8 cellular contexts compared by ENCODE assay signal in the genomic region with DNA sequence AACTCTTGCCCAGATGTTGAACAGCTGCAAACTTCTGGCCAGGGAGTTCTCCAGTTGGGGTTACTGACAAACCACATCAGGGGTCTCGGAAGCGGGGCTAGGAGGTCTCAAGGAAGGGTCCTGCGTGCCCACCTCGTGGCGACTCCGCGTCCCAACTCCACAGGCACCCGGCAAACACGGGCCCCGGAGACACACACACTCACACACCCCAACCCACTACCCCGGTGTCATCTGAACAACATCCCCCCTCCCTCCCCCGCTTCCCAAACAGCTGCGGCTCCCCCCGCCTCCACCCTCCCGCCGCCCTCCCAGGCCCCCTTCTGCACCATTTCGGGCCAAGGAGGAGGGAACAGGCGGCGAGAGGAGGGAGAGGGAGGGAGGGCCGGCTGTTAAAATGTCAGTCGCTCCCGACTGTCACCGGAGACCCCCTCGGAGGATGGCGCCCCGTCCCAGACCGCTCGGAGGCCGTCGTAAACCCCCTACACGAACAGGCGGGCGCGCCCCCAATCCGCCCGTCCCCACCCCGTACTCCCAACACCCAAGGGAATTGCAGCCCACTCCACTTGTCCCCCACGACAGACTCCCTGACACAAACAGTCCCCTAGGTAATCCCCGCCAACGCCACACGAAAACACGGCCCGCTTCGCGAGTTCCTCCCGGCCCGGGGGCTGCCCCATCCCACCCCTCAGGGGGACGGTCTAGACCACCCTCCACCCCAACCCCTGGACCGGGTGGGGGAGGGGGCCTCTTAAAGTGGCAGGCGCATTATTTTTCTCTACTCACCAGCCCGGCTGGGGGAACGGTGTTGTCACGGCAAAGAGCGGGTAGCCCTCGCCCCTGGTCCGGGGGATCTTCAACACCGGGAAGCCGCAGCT. TPM values are rescaled to one million over a fixed set of nuclear protein-coding genes. Genes with fewer than 3 reads are reported as not detected.
DNase-seq lines count a peak whose midpoint lies in the region; ATAC-seq, FAIRE-seq and TF ChIP-seq lines count a peak whose summit lies in the region.

No MANE protein-coding gene starts in this region.

- no peaks in the 10 kb centered on the region for H3K9me3 Mint-ChIP-seq in activated naive CD4-positive, alpha-beta T cell treated with anti-CD3 and anti-CD28 coated beads, Interleukin-2, amount 10 ng/mL, durations not matched to agents 7 days and 5 days

- TF ChIP-seq POLR2A in GM12892 (IDR thresholded peaks at IDR 0.05; ENCODE audit: low read depth, low read length), result no peak

- H3K36me3 Mint-ChIP-seq in activated naive CD4-positive, alpha-beta T cell treated with anti-CD3 and anti-CD28 coated beads, Interleukin-2, amount 10 ng/mL, durations not matched to agents 7 days and 5 days, result peaks cover 32% of the 10 kb centered on the region

- H3K27me3 ChIP-seq in pancreas, result no peaks in the 10 kb centered on the region

- CTCF ChIA-PET in activated naive CD4-positive, alpha-beta T cell treated with anti-CD3 and anti-CD28 coated beads, Interleukin-2, amount 10 ng/mL, durations not matched to agents 7 days and 5 days (lab: Charles Lee), result interaction anchor here (0.9 to 10.8 kb wide), 3 partner anchors 14 to 41 kb away, joined by 3 to 150 read pairs (median 21); no protein-coding TSS in a partner anchor

- no peak for FAIRE-seq in pancreas (lab: Jason Lieb, UNC)
- no peak for FAIRE-seq in GM12892 (lab: Jason Lieb, UNC)

- peak in 3 of 4 donors; percentile 1 to 3 (median 3) for ATAC-seq in pancreas

- peak; percentile 62 for DNase-seq in NK-92 treated with Interleukin-12 subunit alpha and Interleukin-12 subunit beta, amount 100 ng/mL, for 24 hours (lab: John Stamatoyannopoulos, UW)
- no peak for DNase-seq in NK-92 (lab: John Stamatoyannopoulos, UW; ENCODE audit: unreplicated experiment)
- peak; percentile 66 for DNase-seq in NCI-H345 treated with DMSO at 0.1 percent for 48 hours (lab: John Stamatoyannopoulos, UW; ENCODE audit: unreplicated experiment)
- DNase-seq in activated naive CD4-positive, alpha-beta T cell treated with anti-CD3 and anti-CD28 coated beads, Interleukin-2, amount 10 ng/mL, durations not matched to agents 7 days and 5 days, result peak; percentile 70
- DNase-seq in head of caudate nucleus, result peak; percentile 49 to 91 (median 76)
- DNase-seq in pancreas, result peak; percentile 56 to 86 (median 72)
- DNase-seq in GM12892 (ENCODE audit: insufficient read length), result no peak
- no peak for DNase-seq in AML-193 (lab: John Stamatoyannopoulos, UW)

- peaks cover 54 to 69% (median 62%) of the 10 kb centered on the region in 3 donors for H3K4me1 ChIP-seq in pancreas

- H3K27ac ChIP-seq in pancreas, result peak overlapping the region; percentile 99 to 100 (median 100)

- TF ChIP-seq CTCF in pancreas (IDR thresholded peaks at IDR 0.05), result no peak

- 0% methylated on average over 40 to 58 of the region's 58 CpGs for whole genome bisulfite sequencing in pancreas, 2 donors

- no peaks in the 10 kb centered on the region for H3K36me3 ChIP-seq in pancreas

- no peaks in the 10 kb centered on the region for H3K9me3 ChIP-seq in pancreas

- H3K4me3 Mint-ChIP-seq in activated naive CD4-positive, alpha-beta T cell treated with anti-CD3 and anti-CD28 coated beads, Interleukin-2, amount 10 ng/mL, durations not matched to agents 7 days and 5 days, result peak overlapping the region; percentile 89

- H3K4me3 ChIP-seq in pancreas, result peak overlapping the region; percentile 95 to 98 (median 98)

- H3K27me3 Mint-ChIP-seq in activated naive CD4-positive, alpha-beta T cell treated with anti-CD3 and anti-CD28 coated beads, Interleukin-2, amount 10 ng/mL, durations not matched to agents 7 days and 5 days, result no peaks in the 10 kb centered on the region

- intact Hi-C loops in head of caudate nucleus (cut with DNase I) (no loop called here), pancreas (cut with DNase I) (loop anchor here in 2 of 3 donors (5.0 kb wide), 1 partner anchor 38 kb away; no protein-coding TSS in a partner anchor)

- H3K27ac Mint-ChIP-seq in activated naive CD4-positive, alpha-beta T cell treated with anti-CD3 and anti-CD28 coated beads, Interleukin-2, amount 10 ng/mL, durations not matched to agents 7 days and 5 days, result peak overlapping the region; percentile 95

- peaks cover 75% of the 10 kb centered on the region for H3K4me1 Mint-ChIP-seq in activated naive CD4-positive, alpha-beta T cell treated with anti-CD3 and anti-CD28 coated beads, Interleukin-2, amount 10 ng/mL, durations not matched to agents 7 days and 5 days

RNA-seq across cellular contexts. Expression of gene MEF2D, which starts 0.6 kb away (rescaled TPM):
- 10 to 100 TPM; 19.1 to 31.8 (median 26.2) TPM for total RNA-seq in pancreas
- polyA plus RNA-seq in pancreas, result 10 to 100 TPM; 15.7 to 20.0 TPM
- 14.6 TPM for polyA plus RNA-seq in GM12892 (2012; ENCODE audit: missing spikeins)

Comparison
In these comparisons a context has a peak if more than half of its experiments do, and no peak if none do; other contexts are left out.
1. DNase-seq: peak in NK-92 treated with Interleukin-12 subunit alpha and Interleukin-12 subunit beta, amount 100 ng/mL, for 24 hours (single experiment), NCI-H345 treated with DMSO at 0.1 percent for 48 hours (single experiment), activated naive CD4-positive, alpha-beta T cell treated with anti-CD3 and anti-CD28 coated beads, Interleukin-2, amount 10 ng/mL, durations not matched to agents 7 days and 5 days (single experiment), head of caudate nucleus (42 of 42) and pancreas (6 of 6); none in NK-92 (single experiment), GM12892 (single experiment) and AML-193 (0 of 2).